In the genomic region with DNA sequence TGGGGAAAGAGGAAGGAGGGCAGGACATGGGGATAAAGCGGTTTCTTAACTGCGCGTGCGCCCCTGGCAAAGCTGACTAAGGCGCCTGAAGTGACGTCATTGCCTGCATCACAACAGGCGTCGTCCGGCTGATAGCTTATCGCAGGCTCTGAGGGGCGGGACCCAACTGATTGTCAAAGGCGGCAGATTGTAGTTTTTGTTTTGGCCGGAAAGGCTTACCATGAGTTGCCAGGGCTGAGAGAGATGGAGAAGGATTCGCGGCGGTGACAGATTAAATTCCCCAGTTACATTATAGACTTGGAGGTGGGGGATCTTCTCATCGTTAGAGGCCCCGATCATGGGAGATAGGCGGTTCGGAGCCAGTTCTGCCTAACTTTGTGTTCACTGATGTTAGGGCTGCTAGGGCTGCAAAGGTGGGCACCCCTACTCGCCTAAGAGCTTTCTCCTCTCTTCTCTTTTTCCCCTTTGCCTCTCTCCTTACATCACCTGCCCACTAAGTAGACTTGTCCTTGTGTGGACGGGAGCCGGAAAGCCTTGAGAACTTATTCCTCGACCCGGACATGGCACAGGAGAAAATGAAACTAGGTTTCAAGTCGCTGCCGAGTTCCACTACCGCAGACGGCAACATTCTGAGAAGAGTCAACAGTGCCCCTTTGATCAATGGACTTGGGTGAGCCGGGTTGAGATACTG, we compare ENCODE assay signal across 1 cellular context.
TF ChIP-seq lines count a peak whose summit lies in the region.

No MANE protein-coding gene starts in this region.

TF ChIP-seq in K562, 482 proteins besides CTCF, POLR2A, EP300 and RAD21 (continued from another document):
- TF ChIP-seq, protein P1, sequence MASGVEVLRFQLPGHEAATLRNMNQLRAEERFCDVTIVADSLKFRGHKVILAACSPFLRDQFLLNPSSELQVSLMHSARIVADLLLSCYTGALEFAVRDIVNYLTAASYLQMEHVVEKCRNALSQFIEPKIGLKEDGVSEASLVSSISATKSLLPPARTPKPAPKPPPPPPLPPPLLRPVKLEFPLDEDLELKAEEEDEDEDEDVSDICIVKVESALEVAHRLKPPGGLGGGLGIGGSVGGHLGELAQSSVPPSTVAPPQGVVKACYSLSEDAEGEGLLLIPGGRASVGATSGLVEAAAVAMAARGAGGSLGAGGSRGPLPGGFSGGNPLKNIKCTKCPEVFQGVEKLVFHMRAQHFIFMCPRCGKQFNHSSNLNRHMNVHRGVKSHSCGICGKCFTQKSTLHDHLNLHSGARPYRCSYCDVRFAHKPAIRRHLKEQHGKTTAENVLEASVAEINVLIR (CRISPR knock-in tag; IDR thresholded peaks at IDR 0.05), result peak; percentile 83
- TF ChIP-seq ZFX (CRISPR knock-in tag; IDR thresholded peaks at IDR 0.05) (no peak; the same call in 1 of the 2 replicates), CCNT2 (IDR thresholded peaks at IDR 0.05; ENCODE audit: borderline replicate concordance, extremely low read depth, insufficient read length, low read depth, low read length) (no peak), ZNF124 (CRISPR knock-in tag; IDR thresholded peaks at IDR 0.05) (no peak), CBFA2T2 (conservative IDR thresholded peaks at IDR 0.05) (no peak), SIN3B (IDR thresholded peaks at IDR 0.05; ENCODE audit: low read depth) (no peak), ARID1B (IDR thresholded peaks at IDR 0.05) (peak; percentile 56), MYBL2 (IDR thresholded peaks at IDR 0.05; ENCODE audit: low read depth) (no peak), MYBL2 (CRISPR knock-in tag; IDR thresholded peaks at IDR 0.05; ENCODE audit: borderline replicate concordance) (no peak), SP2 (IDR thresholded peaks at IDR 0.05; ENCODE audit: extremely low read depth, low read depth, low read length, poor library complexity, severe bottlenecking) (no peak), ZNF384 (IDR thresholded peaks at IDR 0.05; ENCODE audit: low read depth, low read length) (no peak), KAT2B (IDR thresholded peaks at IDR 0.05; ENCODE audit: low read depth, low read length) (no peak), XRCC3 (IDR thresholded peaks at IDR 0.05) (no peak), HNRNPH1 (optimal IDR thresholded peaks at IDR 0.05; ENCODE audit: low read depth, low read length) (no peak), FOXA3 (CRISPR knock-in tag; conservative IDR thresholded peaks at IDR 0.05 in 1 of 2, IDR thresholded peaks at IDR 0.05 in 1 of 2) (no peak), POLR2AphosphoS2 (IDR thresholded peaks at IDR 0.05; ENCODE audit: low read length) (no peak), ZNF57 (CRISPR knock-in tag; IDR thresholded peaks at IDR 0.05) (no peak), CBX3 (IDR thresholded peaks at IDR 0.05; ENCODE audit: borderline replicate concordance in 1 of 2, low read length in 2 of 2) (0 out of 3 replicates have a peak, but pooled peaks of 1 of the 2 experiments have one; percentile 69), CBFA2T3 (IDR thresholded peaks at IDR 0.05) (peak; percentile 59), PTRF (tag; IDR thresholded peaks at IDR 0.05) (no peak), KLF16 (IDR thresholded peaks at IDR 0.05) (no peak), BMI1 (IDR thresholded peaks at IDR 0.05; ENCODE audit: low read length) (no peak), NFRKB (IDR thresholded peaks at IDR 0.05; ENCODE audit: low read depth) (0 out of 2 replicates have a peak, but pooled peaks have one; percentile 26), ZBTB8A (IDR thresholded peaks at IDR 0.05; ENCODE audit: partially characterized antibody) (no peak), SMARCA4 (IDR thresholded peaks at IDR 0.05) (no peak), PML (IDR thresholded peaks at IDR 0.05; ENCODE audit: low read length) (peak; percentile 31; the same call in 1 of the 2 replicates), FOXA1 (IDR thresholded peaks at IDR 0.05; ENCODE audit: borderline replicate concordance) (no peak), NFIC (IDR thresholded peaks at IDR 0.05) (peak; percentile 45; the same call in 1 of the 2 replicates), SRSF7 (optimal IDR thresholded peaks at IDR 0.05; ENCODE audit: low read depth, low read length) (no peak), ZNF184 (CRISPR knock-in tag; IDR thresholded peaks at IDR 0.05) (no peak), CBFB (CRISPR knock-in tag; IDR thresholded peaks at IDR 0.05) (no peak), SRF (CRISPR knock-in tag; IDR thresholded peaks at IDR 0.05) (no peak), BCOR (IDR thresholded peaks at IDR 0.05) (no peak), ZNF695 (CRISPR knock-in tag; IDR thresholded peaks at IDR 0.05) (no peak), PCBP1 (IDR thresholded peaks at IDR 0.05; ENCODE audit: low read depth, low read length, poor library complexity, severe bottlenecking) (no peak), HMG20A (CRISPR knock-in tag; conservative IDR thresholded peaks at IDR 0.05) (no peak), RFX5 (IDR thresholded peaks at IDR 0.05; ENCODE audit: low read depth, low read length) (no peak), ZNF780A (CRISPR knock-in tag; IDR thresholded peaks at IDR 0.05) (no peak), LEF1 (IDR thresholded peaks at IDR 0.05) (no peak), FOXK1 (CRISPR knock-in tag; IDR thresholded peaks at IDR 0.05; ENCODE audit: borderline replicate concordance) (0 out of 2 replicates have a peak, but pooled peaks have one; percentile 14)
- TF ChIP-seq, protein P2, sequence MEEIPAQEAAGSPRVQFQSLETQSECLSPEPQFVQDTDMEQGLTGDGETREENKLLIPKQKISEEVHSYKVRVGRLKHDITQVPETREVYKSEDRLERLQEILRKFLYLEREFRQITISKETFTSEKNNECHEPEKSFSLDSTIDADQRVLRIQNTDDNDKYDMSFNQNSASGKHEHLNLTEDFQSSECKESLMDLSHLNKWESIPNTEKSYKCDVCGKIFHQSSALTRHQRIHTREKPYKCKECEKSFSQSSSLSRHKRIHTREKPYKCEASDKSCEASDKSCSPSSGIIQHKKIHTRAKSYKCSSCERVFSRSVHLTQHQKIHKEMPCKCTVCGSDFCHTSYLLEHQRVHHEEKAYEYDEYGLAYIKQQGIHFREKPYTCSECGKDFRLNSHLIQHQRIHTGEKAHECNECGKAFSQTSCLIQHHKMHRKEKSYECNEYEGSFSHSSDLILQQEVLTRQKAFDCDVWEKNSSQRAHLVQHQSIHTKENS (CRISPR knock-in tag; IDR thresholded peaks at IDR 0.05), result no peak
- TF ChIP-seq, protein P3, sequence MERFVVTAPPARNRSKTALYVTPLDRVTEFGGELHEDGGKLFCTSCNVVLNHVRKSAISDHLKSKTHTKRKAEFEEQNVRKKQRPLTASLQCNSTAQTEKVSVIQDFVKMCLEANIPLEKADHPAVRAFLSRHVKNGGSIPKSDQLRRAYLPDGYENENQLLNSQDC (CRISPR knock-in tag; IDR thresholded peaks at IDR 0.05), result no peak
- TF ChIP-seq, protein P4, sequence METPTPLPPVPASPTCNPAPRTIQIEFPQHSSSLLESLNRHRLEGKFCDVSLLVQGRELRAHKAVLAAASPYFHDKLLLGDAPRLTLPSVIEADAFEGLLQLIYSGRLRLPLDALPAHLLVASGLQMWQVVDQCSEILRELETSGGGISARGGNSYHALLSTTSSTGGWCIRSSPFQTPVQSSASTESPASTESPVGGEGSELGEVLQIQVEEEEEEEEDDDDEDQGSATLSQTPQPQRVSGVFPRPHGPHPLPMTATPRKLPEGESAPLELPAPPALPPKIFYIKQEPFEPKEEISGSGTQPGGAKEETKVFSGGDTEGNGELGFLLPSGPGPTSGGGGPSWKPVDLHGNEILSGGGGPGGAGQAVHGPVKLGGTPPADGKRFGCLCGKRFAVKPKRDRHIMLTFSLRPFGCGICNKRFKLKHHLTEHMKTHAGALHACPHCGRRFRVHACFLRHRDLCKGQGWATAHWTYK (CRISPR knock-in tag; IDR thresholded peaks at IDR 0.05), result no peak
- TF ChIP-seq, protein P5, sequence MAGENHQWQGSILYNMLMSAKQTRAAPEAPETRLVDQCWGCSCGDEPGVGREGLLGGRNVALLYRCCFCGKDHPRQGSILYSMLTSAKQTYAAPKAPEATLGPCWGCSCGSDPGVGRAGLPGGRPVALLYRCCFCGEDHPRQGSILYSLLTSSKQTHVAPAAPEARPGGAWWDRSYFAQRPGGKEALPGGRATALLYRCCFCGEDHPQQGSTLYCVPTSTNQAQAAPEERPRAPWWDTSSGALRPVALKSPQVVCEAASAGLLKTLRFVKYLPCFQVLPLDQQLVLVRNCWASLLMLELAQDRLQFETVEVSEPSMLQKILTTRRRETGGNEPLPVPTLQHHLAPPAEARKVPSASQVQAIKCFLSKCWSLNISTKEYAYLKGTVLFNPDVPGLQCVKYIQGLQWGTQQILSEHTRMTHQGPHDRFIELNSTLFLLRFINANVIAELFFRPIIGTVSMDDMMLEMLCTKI (IDR thresholded peaks at IDR 0.05; ENCODE audit: partially characterized antibody), result no peak
- TF ChIP-seq, protein P6, sequence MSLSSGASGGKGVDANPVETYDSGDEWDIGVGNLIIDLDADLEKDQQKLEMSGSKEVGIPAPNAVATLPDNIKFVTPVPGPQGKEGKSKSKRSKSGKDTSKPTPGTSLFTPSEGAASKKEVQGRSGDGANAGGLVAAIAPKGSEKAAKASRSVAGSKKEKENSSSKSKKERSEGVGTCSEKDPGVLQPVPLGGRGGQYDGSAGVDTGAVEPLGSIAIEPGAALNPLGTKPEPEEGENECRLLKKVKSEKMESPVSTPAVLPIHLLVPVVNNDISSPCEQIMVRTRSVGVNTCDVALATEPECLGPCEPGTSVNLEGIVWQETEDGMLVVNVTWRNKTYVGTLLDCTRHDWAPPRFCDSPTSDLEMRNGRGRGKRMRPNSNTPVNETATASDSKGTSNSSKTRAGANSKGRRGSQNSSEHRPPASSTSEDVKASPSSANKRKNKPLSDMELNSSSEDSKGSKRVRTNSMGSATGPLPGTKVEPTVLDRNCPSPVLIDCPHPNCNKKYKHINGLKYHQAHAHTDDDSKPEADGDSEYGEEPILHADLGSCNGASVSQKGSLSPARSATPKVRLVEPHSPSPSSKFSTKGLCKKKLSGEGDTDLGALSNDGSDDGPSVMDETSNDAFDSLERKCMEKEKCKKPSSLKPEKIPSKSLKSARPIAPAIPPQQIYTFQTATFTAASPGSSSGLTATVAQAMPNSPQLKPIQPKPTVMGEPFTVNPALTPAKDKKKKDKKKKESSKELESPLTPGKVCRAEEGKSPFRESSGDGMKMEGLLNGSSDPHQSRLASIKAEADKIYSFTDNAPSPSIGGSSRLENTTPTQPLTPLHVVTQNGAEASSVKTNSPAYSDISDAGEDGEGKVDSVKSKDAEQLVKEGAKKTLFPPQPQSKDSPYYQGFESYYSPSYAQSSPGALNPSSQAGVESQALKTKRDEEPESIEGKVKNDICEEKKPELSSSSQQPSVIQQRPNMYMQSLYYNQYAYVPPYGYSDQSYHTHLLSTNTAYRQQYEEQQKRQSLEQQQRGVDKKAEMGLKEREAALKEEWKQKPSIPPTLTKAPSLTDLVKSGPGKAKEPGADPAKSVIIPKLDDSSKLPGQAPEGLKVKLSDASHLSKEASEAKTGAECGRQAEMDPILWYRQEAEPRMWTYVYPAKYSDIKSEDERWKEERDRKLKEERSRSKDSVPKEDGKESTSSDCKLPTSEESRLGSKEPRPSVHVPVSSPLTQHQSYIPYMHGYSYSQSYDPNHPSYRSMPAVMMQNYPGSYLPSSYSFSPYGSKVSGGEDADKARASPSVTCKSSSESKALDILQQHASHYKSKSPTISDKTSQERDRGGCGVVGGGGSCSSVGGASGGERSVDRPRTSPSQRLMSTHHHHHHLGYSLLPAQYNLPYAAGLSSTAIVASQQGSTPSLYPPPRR (CRISPR knock-in tag; IDR thresholded peaks at IDR 0.05; ENCODE audit: borderline replicate concordance), result no peak
- TF ChIP-seq, protein P7, sequence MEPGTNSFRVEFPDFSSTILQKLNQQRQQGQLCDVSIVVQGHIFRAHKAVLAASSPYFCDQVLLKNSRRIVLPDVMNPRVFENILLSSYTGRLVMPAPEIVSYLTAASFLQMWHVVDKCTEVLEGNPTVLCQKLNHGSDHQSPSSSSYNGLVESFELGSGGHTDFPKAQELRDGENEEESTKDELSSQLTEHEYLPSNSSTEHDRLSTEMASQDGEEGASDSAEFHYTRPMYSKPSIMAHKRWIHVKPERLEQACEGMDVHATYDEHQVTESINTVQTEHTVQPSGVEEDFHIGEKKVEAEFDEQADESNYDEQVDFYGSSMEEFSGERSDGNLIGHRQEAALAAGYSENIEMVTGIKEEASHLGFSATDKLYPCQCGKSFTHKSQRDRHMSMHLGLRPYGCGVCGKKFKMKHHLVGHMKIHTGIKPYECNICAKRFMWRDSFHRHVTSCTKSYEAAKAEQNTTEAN (CRISPR knock-in tag; IDR thresholded peaks at IDR 0.05), result no peak
- TF ChIP-seq, protein P8, sequence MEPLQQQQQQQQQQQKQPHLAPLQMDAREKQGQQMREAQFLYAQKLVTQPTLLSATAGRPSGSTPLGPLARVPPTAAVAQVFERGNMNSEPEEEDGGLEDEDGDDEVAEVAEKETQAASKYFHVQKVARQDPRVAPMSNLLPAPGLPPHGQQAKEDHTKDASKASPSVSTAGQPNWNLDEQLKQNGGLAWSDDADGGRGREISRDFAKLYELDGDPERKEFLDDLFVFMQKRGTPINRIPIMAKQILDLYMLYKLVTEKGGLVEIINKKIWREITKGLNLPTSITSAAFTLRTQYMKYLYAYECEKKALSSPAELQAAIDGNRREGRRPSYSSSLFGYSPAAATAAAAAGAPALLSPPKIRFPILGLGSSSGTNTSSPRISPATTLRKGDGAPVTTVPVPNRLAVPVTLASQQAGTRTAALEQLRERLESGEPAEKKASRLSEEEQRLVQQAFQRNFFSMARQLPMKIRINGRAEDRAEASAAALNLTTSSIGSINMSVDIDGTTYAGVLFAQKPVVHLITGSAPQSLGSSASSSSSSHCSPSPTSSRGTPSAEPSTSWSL (CRISPR knock-in tag; IDR thresholded peaks at IDR 0.05; ENCODE audit: borderline replicate concordance), result no peak
- TF ChIP-seq, protein P9, sequence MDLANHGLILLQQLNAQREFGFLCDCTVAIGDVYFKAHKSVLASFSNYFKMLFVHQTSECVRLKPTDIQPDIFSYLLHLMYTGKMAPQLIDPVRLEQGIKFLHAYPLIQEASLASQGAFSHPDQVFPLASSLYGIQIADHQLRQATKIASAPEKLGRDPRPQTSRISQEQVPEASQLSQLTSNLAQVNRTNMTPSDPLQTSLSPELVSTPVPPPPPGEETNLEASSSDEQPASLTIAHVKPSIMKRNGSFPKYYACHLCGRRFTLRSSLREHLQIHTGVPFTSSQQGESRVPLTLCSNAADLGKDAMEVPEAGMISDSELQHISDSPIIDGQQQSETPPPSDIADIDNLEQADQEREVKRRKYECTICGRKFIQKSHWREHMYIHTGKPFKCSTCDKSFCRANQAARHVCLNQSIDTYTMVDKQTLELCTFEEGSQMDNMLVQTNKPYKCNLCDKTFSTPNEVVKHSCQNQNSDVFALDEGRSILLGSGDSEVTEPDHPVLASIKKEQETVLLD (IDR thresholded peaks at IDR 0.05), result peak; percentile 62; the same call in 1 of the 2 replicates
- TF ChIP-seq, protein P10, sequence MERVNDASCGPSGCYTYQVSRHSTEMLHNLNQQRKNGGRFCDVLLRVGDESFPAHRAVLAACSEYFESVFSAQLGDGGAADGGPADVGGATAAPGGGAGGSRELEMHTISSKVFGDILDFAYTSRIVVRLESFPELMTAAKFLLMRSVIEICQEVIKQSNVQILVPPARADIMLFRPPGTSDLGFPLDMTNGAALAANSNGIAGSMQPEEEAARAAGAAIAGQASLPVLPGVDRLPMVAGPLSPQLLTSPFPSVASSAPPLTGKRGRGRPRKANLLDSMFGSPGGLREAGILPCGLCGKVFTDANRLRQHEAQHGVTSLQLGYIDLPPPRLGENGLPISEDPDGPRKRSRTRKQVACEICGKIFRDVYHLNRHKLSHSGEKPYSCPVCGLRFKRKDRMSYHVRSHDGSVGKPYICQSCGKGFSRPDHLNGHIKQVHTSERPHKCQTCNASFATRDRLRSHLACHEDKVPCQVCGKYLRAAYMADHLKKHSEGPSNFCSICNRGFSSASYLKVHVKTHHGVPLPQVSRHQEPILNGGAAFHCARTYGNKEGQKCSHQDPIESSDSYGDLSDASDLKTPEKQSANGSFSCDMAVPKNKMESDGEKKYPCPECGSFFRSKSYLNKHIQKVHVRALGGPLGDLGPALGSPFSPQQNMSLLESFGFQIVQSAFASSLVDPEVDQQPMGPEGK (CRISPR knock-in tag; IDR thresholded peaks at IDR 0.05; ENCODE audit: borderline replicate concordance), result no peak
